In genomic region chr20:55211481-55211880, GRCh38 we compare ENCODE assay signal across 21 cellular contexts.
"Had no signal": no experiment of that assay in that cellular context is flagged by ENCODE, and none has a peak within 500 bp of the region (broad histone marks: within the 10 kb centered on the region; RNA-seq: fewer than 3 reads in every experiment).

No MANE protein-coding gene starts in this region.

- H3K27me3 ChIP-seq: ovary, right atrium auricular region, right lobe of liver, tibial nerve, uterus had no signal

- H3K4me1 ChIP-seq: lower lobe of right lung, right atrium auricular region, right lobe of liver, tibial nerve, uterus had no signal

- H3K9me3 ChIP-seq: mucosa of descending colon, ovary, right lobe of liver, uterus had no signal

- DNase-seq: hippocampal formation; immature natural killer cell; left cardiac atrium; left ventricle myocardium superior; lower lobe of right lung; midbrain; mucosa of descending colon; naive thymus-derived CD4-positive, alpha-beta T cell; ovary; right lobe of liver; stimulated activated CD4-positive, alpha-beta T cell treated with anti-CD3 and anti-CD28 coated beads, Interleukin-1b, Interleukin-23, amount 100 ng/mL, for 48 hours; stimulated activated CD4-positive, alpha-beta T cell treated with anti-CD3 and anti-CD28 coated beads, Interleukin-2, amount 100 ng/mL, for 48 hours; stimulated activated CD4-positive, alpha-beta T cell treated with anti-CD3 and anti-CD28 coated beads, Interleukin-4, amount 100 ng/mL, for 4 hours; stimulated activated CD8-positive, alpha-beta memory T cell treated with anti-CD3 and anti-CD28 coated beads, Interleukin-4, amount 100 ng/mL, for 48 hours; stimulated activated naive CD4-positive, alpha-beta T cell treated with Interleukin-2 at 50 U/mL for 16 hours; stimulated activated naive CD8-positive, alpha-beta T cell treated with anti-CD3 and anti-CD28 coated beads, Interleukin-15, amount 100 ng/mL, for 72 hours; substantia nigra; uterus had no signal

- H3K4me3 ChIP-seq: lower lobe of right lung, mucosa of descending colon, ovary, right atrium auricular region, right lobe of liver, smooth muscle cell, tibial nerve, uterus had no signal

- H3K27ac ChIP-seq: lower lobe of right lung, ovary, right atrium auricular region, right lobe of liver, tibial nerve, uterus had no signal

- H3K4me2 ChIP-seq: smooth muscle cell had no signal

- H3K36me3 ChIP-seq: lower lobe of right lung, ovary, right atrium auricular region, right lobe of liver, tibial nerve, uterus had no signal
